ENCODE assay signal across 9 cellular contexts in genomic region chr9:112750767-112751058, GRCh38. TPM values are rescaled to one million over a fixed set of nuclear protein-coding genes. Genes with fewer than 3 reads are reported as not detected.
DNase-seq lines count a peak whose midpoint lies in the region; FAIRE-seq and TF ChIP-seq lines count a peak whose summit lies in the region.
"Had no signal": no experiment of that assay in that cellular context is flagged by ENCODE, and none has a peak within 500 bp of the region (broad histone marks: within the 10 kb centered on the region; RNA-seq: fewer than 3 reads in every experiment).

No MANE protein-coding gene starts in this region.

- no peak overlapping the region for H2AK5ac ChIP-seq in H9 (ENCODE audit: insufficient read length, low read length)

- H3K27ac Mint-ChIP-seq in H9, result no peak overlapping the region

- H2BK15ac ChIP-seq in H9 (ENCODE audit: low read depth, low read length), result no peak overlapping the region

- no peak overlapping the region for H3K23ac ChIP-seq in H9 (ENCODE audit: insufficient read length, low read depth, low read length)

- intact Hi-C loops in adrenal gland (cut with DNase I), result no loop called here

- H3K4me2 ChIP-seq in H9 (ENCODE audit: insufficient read depth, insufficient read length, low read length), result peak overlapping the region; percentile 55

- no peak overlapping the region for H3K14ac ChIP-seq in H9 (ENCODE audit: insufficient read depth, low read length)

- no peak overlapping the region for H2AFZ ChIP-seq in H9 (ENCODE audit: low read length)

- H3K9me3 ChIP-seq in H9 (ENCODE audit: control insufficient read depth, low read depth, low read length) (no peaks in the 10 kb centered on the region), adrenal gland (replicated peaks in 1 of 3) (no peaks in the 10 kb centered on the region), iPS-20b (ENCODE audit: insufficient read depth, low read depth, low read length) (no peaks in the 10 kb centered on the region), thymus (ENCODE audit: control insufficient read depth) (no peaks in the 10 kb centered on the region)

- 0 out of 2 replicates have a peak, but pooled peaks cover 1% of the 10 kb centered on the region for H3K27me3 ChIP-seq in H9 (ENCODE audit: insufficient read depth, low read length)
- H3K27me3 ChIP-seq in adrenal gland, result no peaks in the 10 kb centered on the region
- peaks cover 26% of the 10 kb centered on the region; the same call in 1 of the 2 replicates for H3K27me3 ChIP-seq in iPS-20b (ENCODE audit: insufficient read depth, low read length)
- no peaks in the 10 kb centered on the region for H3K27me3 ChIP-seq in thymus (ENCODE audit: control insufficient read depth, insufficient read depth)

- H4K20me1 ChIP-seq in H9 (ENCODE audit: control insufficient read depth, insufficient read depth, insufficient read length), result no peaks in the 10 kb centered on the region

- H3K79me2 ChIP-seq in H9 (ENCODE audit: insufficient read depth, low read length), result no peaks in the 10 kb centered on the region

- H3K4me3 ChIP-seq in adrenal gland (peak overlapping the region in 3 of 4 donors; percentile 63 to 93 (median 91)), iPS-20b (ENCODE audit: low read length) (peak overlapping the region; percentile 85; the same call in 1 of the 2 replicates), thymus (ENCODE audit: low read length) (peak overlapping the region; percentile 85)

- no peak for TF ChIP-seq CTCF in H9 (conservative IDR thresholded peaks at IDR 0.05)
- no peak for TF ChIP-seq CTCF in adrenal gland (IDR thresholded peaks at IDR 0.05)

- peaks cover 28 to 29% of the 10 kb centered on the region in 2 experiments for H3K4me1 Mint-ChIP-seq in H9

- H3T11ph ChIP-seq in H9 (ENCODE audit: low read length), result no peak overlapping the region

- H3K36me3 Mint-ChIP-seq in H9 (ENCODE audit: insufficient read depth in 1 of 3, low read depth in 3 of 3), result no peaks in the 10 kb centered on the region

- no peak for FAIRE-seq in RCC 7860 (lab: Jason Lieb, UNC)

- no peak overlapping the region for H4K5ac ChIP-seq in H9 (ENCODE audit: insufficient read length, low read depth, low read length)

- no peak for DNase-seq in H9
- DNase-seq in adrenal gland, result no peak
- DNase-seq in NCI-H510A (lab: John Stamatoyannopoulos, UW), result no peak
- no peak for DNase-seq in DMS53 treated with DMSO at 0.1 percent for 48 hours (lab: John Stamatoyannopoulos, UW; ENCODE audit: unreplicated experiment)
- no peak for DNase-seq in RCC 7860 (ENCODE audit: low spot score)
- DNase-seq in activated naive CD4-positive, alpha-beta T cell treated with Interleukin-2 at 50 U/mL for 16 hours, result no peak

- H3K9ac ChIP-seq in H9 (ENCODE audit: extremely low read depth, insufficient read length, low read length) (no peak overlapping the region), iPS-20b (ENCODE audit: low read depth, low read length) (peak overlapping the region; percentile 80; the same call in 1 of the 2 replicates)

- H3K4me1 ChIP-seq in H9 (ENCODE audit: insufficient read depth, low read length), result peaks cover 4% of the 10 kb centered on the region; the same call in 1 of the 2 replicates
- H3K4me1 ChIP-seq in adrenal gland (replicated peaks in 1 of 2), result peaks cover 6 to 44% of the 10 kb centered on the region in 2 donors
- peaks cover 11% of the 10 kb centered on the region for H3K4me1 ChIP-seq in iPS-20b (ENCODE audit: insufficient read depth, low read length)
- H3K4me1 ChIP-seq in thymus (ENCODE audit: control insufficient read depth, insufficient read depth, low read length), result peaks cover 16% of the 10 kb centered on the region

- no peak overlapping the region for H2BK120ac ChIP-seq in H9 (ENCODE audit: low read depth, low read length, poor library complexity, severe bottlenecking)

- no peak overlapping the region for H4K8ac ChIP-seq in H9 (replicated peaks; ENCODE audit: insufficient read length, low read depth, low read length)

- H3K4me3 Mint-ChIP-seq in H9, result no peak overlapping the region; a peak in 1 of 5 replicates

- no peak overlapping the region for H2BK12ac ChIP-seq in H9 (ENCODE audit: insufficient read length, low read depth, low read length)

- no CpG with 5 or more reads among the region's 50 CpGs for WGBS in H9 (ENCODE audit: extremely low coverage, insufficient read length, low lambda C conversion rate)
- WGBS in adrenal gland, 4 donors, result 0% methylated on average over 37 to 49 of the region's 50 CpGs; no CpG with 5 or more reads in 2 of the 4 donors
- WGBS in thymus, result under 1% methylated on average over 50 of the region's 50 CpGs

- H3K36me3 ChIP-seq in adrenal gland (replicated peaks in 1 of 2), result no peaks in the 10 kb centered on the region
- H3K36me3 ChIP-seq in iPS-20b (ENCODE audit: insufficient read depth, low read depth, low read length), result no peaks in the 10 kb centered on the region
- no peaks in the 10 kb centered on the region for H3K36me3 ChIP-seq in thymus (ENCODE audit: control insufficient read depth, insufficient read depth)

- no peak overlapping the region for H3K56ac ChIP-seq in H9 (ENCODE audit: insufficient read length, low read depth, low read length)

- no peaks in the 10 kb centered on the region; a peak in 1 of 5 replicates for H3K9me3 Mint-ChIP-seq in H9
- H3K9me3 Mint-ChIP-seq: activated T-cell treated with anti-CD3 and anti-CD28 coated beads, Interleukin-2, amount 50 U/mL, for 72 hours had no signal

- no peak overlapping the region for H4K91ac ChIP-seq in H9 (ENCODE audit: insufficient read length, low read depth, low read length)

- H3K23me2 ChIP-seq in H9 (ENCODE audit: insufficient read length, low read depth, low read length, poor library complexity, severe bottlenecking), result peaks cover 14% of the 10 kb centered on the region

- H2BK5ac ChIP-seq in H9 (ENCODE audit: insufficient read length, low read length), result no peak overlapping the region

- TF ChIP-seq POLR2A in adrenal gland (IDR thresholded peaks at IDR 0.05), result no peak

- no peak overlapping the region for H2BK20ac ChIP-seq in H9 (ENCODE audit: low read depth, low read length, poor library complexity, severe bottlenecking)

- H3K27ac ChIP-seq in H9 (ENCODE audit: insufficient read length, low read depth, low read length), result no peak overlapping the region
- H3K27ac ChIP-seq in adrenal gland, result peak overlapping the region in 3 of 5 donors; percentile 67 to 90 (median 70)
- no peak overlapping the region for H3K27ac ChIP-seq in iPS-20b (ENCODE audit: low read length)
- peak overlapping the region; percentile 71 for H3K27ac ChIP-seq in thymus (ENCODE audit: low read depth)

- H3K79me1 ChIP-seq in H9 (ENCODE audit: insufficient read depth, low read depth, low read length, poor library complexity, severe bottlenecking), result no peaks in the 10 kb centered on the region

- peaks cover 8% of the 10 kb centered on the region for H3K27me3 Mint-ChIP-seq in H9 (ENCODE audit: low read depth)

- H3K18ac ChIP-seq in H9 (ENCODE audit: insufficient read length, low read depth, low read length), result no peak overlapping the region

- H3K4ac ChIP-seq in H9 (ENCODE audit: low read depth, low read length), result no peak overlapping the region

RNA-seq across cellular contexts. Expression of gene SNX30, which starts 0.2 kb away (rescaled TPM):
- total RNA-seq in H9 (2021) (10.0 and 10.3 TPM in 2 replicates), adrenal gland (10 to 100 TPM in 1 of 8 donors, 1 to 10 TPM in 7; 7.8 to 12.3 (median 9.3) TPM)
- polyA plus RNA-seq in adrenal gland (1 to 10 TPM in 2 of 3 donors, under 1 TPM in 1; 0.84 to 5.0 (median 2.0) TPM), thymus (4.2 TPM)

RNA-seq across cellular contexts. Expression of gene INIP, which starts 32.8 kb away (rescaled TPM):
- total RNA-seq in H9 (2021), result 22.6 and 24.5 TPM in 2 replicates
- 10 to 100 TPM; 12.5 to 28.2 (median 21.0) TPM for total RNA-seq in adrenal gland
- 10 to 100 TPM in 1 of 3 donors, 1 to 10 TPM in 2; 5.5 to 23.4 (median 6.7) TPM for polyA plus RNA-seq in adrenal gland
- polyA plus RNA-seq in thymus, result 21.1 TPM

Comparison
In these comparisons a context has a peak if more than half of its experiments do, and no peak if none do; other contexts are left out.
1. H3K27ac ChIP-seq: peak in adrenal gland (3 of 5) and thymus (single experiment); none in H9 (single experiment) and iPS-20b (single experiment).
2. Peak in every context shown above with its lines, with median percentiles within 50 percentile points of each other: H3K4me3 ChIP-seq.